In the genomic region with DNA sequence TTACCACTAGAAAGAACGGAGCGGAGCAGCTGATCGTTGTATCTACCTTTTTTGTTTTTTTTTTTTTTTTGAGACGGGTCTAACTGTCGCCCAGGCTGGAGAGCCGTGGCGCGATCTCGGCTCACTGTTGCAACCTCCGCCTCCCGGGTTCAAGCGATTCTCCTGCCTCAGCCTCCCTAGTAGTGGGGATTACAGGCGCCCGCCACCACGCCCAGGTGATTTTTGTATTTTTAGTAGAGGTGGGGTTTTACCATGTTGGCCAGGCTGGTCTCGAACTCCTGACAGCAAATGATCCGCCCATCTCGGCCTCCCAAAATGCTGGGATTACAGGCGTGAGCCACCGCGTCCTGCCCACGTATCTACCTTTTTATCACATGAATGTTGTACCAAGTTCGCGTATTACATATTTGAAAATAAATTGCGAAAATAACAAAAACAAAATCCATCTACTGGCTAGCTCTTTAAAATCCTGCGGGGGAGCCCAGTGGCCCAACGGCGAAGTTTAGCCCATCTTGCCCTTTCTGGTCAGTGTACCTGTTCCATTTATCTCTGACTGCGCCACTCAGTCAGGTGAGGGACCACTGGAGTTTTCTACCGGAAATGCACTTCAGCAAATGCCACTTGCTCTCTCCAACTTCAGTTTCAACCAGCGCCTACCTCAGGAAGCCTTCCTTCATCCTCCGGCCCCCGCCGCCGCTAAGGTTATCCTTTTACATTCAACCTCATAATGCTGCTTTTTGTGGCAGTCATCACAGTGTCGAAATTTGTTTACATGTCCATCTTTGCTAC, we compare ENCODE assay signal across 8 cellular contexts. TPM values are rescaled to one million over a fixed set of nuclear protein-coding genes. Genes with fewer than 3 reads are reported as not detected.
DNase-seq lines count a peak whose midpoint lies in the region; ATAC-seq, FAIRE-seq and TF ChIP-seq lines count a peak whose summit lies in the region.

No MANE protein-coding gene starts in this region.

- intact Hi-C loops in activated CD4-positive, alpha-beta T cell treated with anti-CD3 and anti-CD28 coated beads, Interleukin-2, amount 10 ng/mL, durations not matched to agents 24 days and 14 days (cut with micrococcal nuclease), result loop anchor here (2.0 to 5.0 kb wide), 5 partner anchors 109 to 662 kb away; partner anchors contain the start of genes CTDSPL2 and GOLM2
- intact Hi-C loops in naive thymus-derived CD4-positive, alpha-beta T cell (cut with micrococcal nuclease), result loop anchor here (1.0 to 5.0 kb wide), 16 partner anchors 7 to 1428 kb away; partner anchors contain the start of genes B2M (in 1 of the 2), CTDSPL2 (in 1 of the 2), GOLM2 (in 1 of the 2) and PATL2 (in 1 of the 2)

- H3K36me3 ChIP-seq in BLaER1 treated with 17β-estradiol and CSF1 and Interleukin-3, amounts not matched to agents 10 nM and 100 nM, result peaks cover 14 to 31% (median 22%) of the 10 kb centered on the region in 11 experiments
- H3K36me3 ChIP-seq in endodermal cell (ENCODE audit: control insufficient read depth, insufficient read depth, low read length), result peaks cover 5% of the 10 kb centered on the region
- peaks cover 0 to 11% (median 0%) of the 10 kb centered on the region in 3 experiments for H3K36me3 ChIP-seq in naive thymus-derived CD4-positive, alpha-beta T cell (ENCODE audit: control insufficient read depth in 2 of 3, insufficient read depth in 3 of 3, low read length in 3 of 3)

- peaks cover 5 to 36% (median 26%) of the 10 kb centered on the region in 11 experiments; a peak in 21 of 22 replicates for H4K20me1 ChIP-seq in BLaER1 treated with 17β-estradiol and CSF1 and Interleukin-3, amounts not matched to agents 10 nM and 100 nM

- TF ChIP-seq CTCF in HFF-Myc (IDR thresholded peaks at IDR 0.05; ENCODE audit: low read depth, low read length, missing control alignments) (no peak), endodermal cell (conservative IDR thresholded peaks at IDR 0.05) (no peak)

- H3K36me3 Mint-ChIP-seq in activated CD4-positive, alpha-beta T cell treated with anti-CD3 and anti-CD28 coated beads, Interleukin-2, amount 10 ng/mL, durations not matched to agents 24 days and 14 days (ENCODE audit: low read depth), result peaks cover 39% of the 10 kb centered on the region
- H3K36me3 Mint-ChIP-seq in endodermal cell (ENCODE audit: low read depth), result peaks cover 33% of the 10 kb centered on the region
- H3K36me3 Mint-ChIP-seq in naive thymus-derived CD4-positive, alpha-beta T cell, result peaks cover 3 to 21% (median 8%) of the 10 kb centered on the region in 5 donors

- peak overlapping the region; percentile 79 to 96 (median 92) for H3K4me3 ChIP-seq in BLaER1 treated with 17β-estradiol and CSF1 and Interleukin-3, amounts not matched to agents 10 nM and 100 nM
- H3K4me3 ChIP-seq in HFF-Myc (replicated peaks; ENCODE audit: low read depth, low read length) (peak overlapping the region; percentile 91), endodermal cell (ENCODE audit: low read length) (peak overlapping the region; percentile 99)
- peak overlapping the region; percentile 96 for H3K4me3 ChIP-seq in naive thymus-derived CD4-positive, alpha-beta T cell (ENCODE audit: low read length)

- no peak for DNase-seq in HFF-Myc (ENCODE audit: extremely low read depth, low read depth)
- peak; percentile 81 for DNase-seq in activated CD4-positive, alpha-beta T cell treated with anti-CD3 and anti-CD28 coated beads, Interleukin-2, amount 10 ng/mL, durations not matched to agents 24 days and 14 days
- DNase-seq in endodermal cell, result peak; percentile 72
- DNase-seq in naive thymus-derived CD4-positive, alpha-beta T cell, result peak in 8 of 9 donors; percentile 19 to 47 (median 31)
- DNase-seq in urothelium cell line (ENCODE audit: low spot score), result peak; percentile 21
- DNase-seq in GOT3 (lab: John Stamatoyannopoulos, UW), result no peak

- CTCF ChIA-PET in naive thymus-derived CD4-positive, alpha-beta T cell (lab: Charles Lee), result interaction anchor here (0.6 kb wide), 1 partner anchor 15 kb away, joined by 4 read pairs; no protein-coding TSS in a partner anchor

- H3K4me2 ChIP-seq in BLaER1 treated with 17β-estradiol and CSF1 and Interleukin-3, amounts not matched to agents 10 nM and 100 nM, result peak overlapping the region; percentile 73 to 99 (median 91)

- H3K9me3 Mint-ChIP-seq in activated CD4-positive, alpha-beta T cell treated with anti-CD3 and anti-CD28 coated beads, Interleukin-2, amount 10 ng/mL, durations not matched to agents 24 days and 14 days, result no peaks in the 10 kb centered on the region
- H3K9me3 Mint-ChIP-seq in endodermal cell, result no peaks in the 10 kb centered on the region
- no peaks in the 10 kb centered on the region for H3K9me3 Mint-ChIP-seq in naive thymus-derived CD4-positive, alpha-beta T cell

- ATAC-seq in naive thymus-derived CD4-positive, alpha-beta T cell, result no peak
- no peak for ATAC-seq in GM21786 (IDR thresholded peaks at IDR 0.05; ENCODE audit: unreplicated experiment)

- WGBS in endodermal cell (ENCODE audit: insufficient coverage in 1 of 2, insufficient read length in 1 of 2), 2 experiments, result 63 to 67% methylated on average over 35 to 36 of the region's 36 CpGs

- H3K9me3 ChIP-seq in BLaER1 treated with 17β-estradiol and CSF1 and Interleukin-3, amounts not matched to agents 10 nM and 100 nM (replicated peaks in 1 of 11), result no peaks in the 10 kb centered on the region
- H3K9me3 ChIP-seq in endodermal cell (ENCODE audit: control insufficient read depth, low read length), result no peaks in the 10 kb centered on the region
- no peaks in the 10 kb centered on the region for H3K9me3 ChIP-seq in naive thymus-derived CD4-positive, alpha-beta T cell (ENCODE audit: control insufficient read depth in 2 of 3, low read length in 3 of 3)

- H3K4me1 ChIP-seq in BLaER1 treated with 17β-estradiol and CSF1 and Interleukin-3, amounts not matched to agents 10 nM and 100 nM, result peaks cover 24 to 46% (median 32%) of the 10 kb centered on the region in 10 experiments
- no peaks in the 10 kb centered on the region for H3K4me1 ChIP-seq in endodermal cell (ENCODE audit: control insufficient read depth, insufficient read depth, low read length)
- H3K4me1 ChIP-seq in naive thymus-derived CD4-positive, alpha-beta T cell (ENCODE audit: control insufficient read depth in 2 of 2, insufficient read depth in 2 of 2, low read length in 2 of 2), result peaks cover 15 to 18% of the 10 kb centered on the region in 2 donors

- H3K27ac ChIP-seq in BLaER1 treated with 17β-estradiol and CSF1 and Interleukin-3, amounts not matched to agents 10 nM and 100 nM, result peak overlapping the region; percentile 88 to 98 (median 95)
- H3K27ac ChIP-seq in endodermal cell (ENCODE audit: low read depth, low read length), result peak overlapping the region; percentile 72
- H3K27ac ChIP-seq in naive thymus-derived CD4-positive, alpha-beta T cell (ENCODE audit: low read depth, low read length), result peak overlapping the region; percentile 97

- peak overlapping the region; percentile 96 for H3K27ac Mint-ChIP-seq in activated CD4-positive, alpha-beta T cell treated with anti-CD3 and anti-CD28 coated beads, Interleukin-2, amount 10 ng/mL, durations not matched to agents 24 days and 14 days
- peak overlapping the region; percentile 79 for H3K27ac Mint-ChIP-seq in endodermal cell
- H3K27ac Mint-ChIP-seq in naive thymus-derived CD4-positive, alpha-beta T cell, result peak overlapping the region; percentile 87 to 96 (median 94)

- H3K4me3 Mint-ChIP-seq in activated CD4-positive, alpha-beta T cell treated with anti-CD3 and anti-CD28 coated beads, Interleukin-2, amount 10 ng/mL, durations not matched to agents 24 days and 14 days, result peak overlapping the region; percentile 84
- H3K4me3 Mint-ChIP-seq in endodermal cell, result peak overlapping the region; percentile 77
- H3K4me3 Mint-ChIP-seq in naive thymus-derived CD4-positive, alpha-beta T cell, result peak overlapping the region; percentile 83 to 98 (median 94)

- no peaks in the 10 kb centered on the region for H3K27me3 ChIP-seq in BLaER1 treated with 17β-estradiol and CSF1 and Interleukin-3, amounts not matched to agents 10 nM and 100 nM
- H3K27me3 ChIP-seq in endodermal cell (ENCODE audit: control insufficient read depth, insufficient read depth, low read length, poor library complexity, severe bottlenecking), result no peaks in the 10 kb centered on the region
- no peaks in the 10 kb centered on the region for H3K27me3 ChIP-seq in naive thymus-derived CD4-positive, alpha-beta T cell (ENCODE audit: control insufficient read depth in 2 of 2, insufficient read depth in 2 of 2, low read length in 2 of 2)

- peaks cover 30% of the 10 kb centered on the region for H3K4me1 Mint-ChIP-seq in activated CD4-positive, alpha-beta T cell treated with anti-CD3 and anti-CD28 coated beads, Interleukin-2, amount 10 ng/mL, durations not matched to agents 24 days and 14 days
- peaks cover 14% of the 10 kb centered on the region for H3K4me1 Mint-ChIP-seq in endodermal cell
- H3K4me1 Mint-ChIP-seq in naive thymus-derived CD4-positive, alpha-beta T cell, result peaks cover 21 to 52% (median 39%) of the 10 kb centered on the region in 7 donors

- FAIRE-seq in urothelium cell line (lab: Jason Lieb, UNC), result no peak

- POLR2A ChIA-PET in naive thymus-derived CD4-positive, alpha-beta T cell (lab: Charles Lee), result interaction anchor here (1.8 kb wide), 1 partner anchor 24 kb away, joined by 11 read pairs; no protein-coding TSS in a partner anchor

- H3K27me3 Mint-ChIP-seq in activated CD4-positive, alpha-beta T cell treated with anti-CD3 and anti-CD28 coated beads, Interleukin-2, amount 10 ng/mL, durations not matched to agents 24 days and 14 days, result no peaks in the 10 kb centered on the region
- no peaks in the 10 kb centered on the region for H3K27me3 Mint-ChIP-seq in endodermal cell (ENCODE audit: insufficient read depth)
- H3K27me3 Mint-ChIP-seq in naive thymus-derived CD4-positive, alpha-beta T cell, result no peaks in the 10 kb centered on the region

- H3K9ac ChIP-seq in BLaER1 treated with 17β-estradiol and CSF1 and Interleukin-3, amounts not matched to agents 10 nM and 100 nM, result peak overlapping the region; percentile 81 to 100 (median 96)
- H3K9ac ChIP-seq in endodermal cell (ENCODE audit: extremely low read depth, low read length, poor library complexity, severe bottlenecking), result peak overlapping the region; percentile 81

RNA-seq across cellular contexts. Expression of gene EIF3J, which starts 1.2 kb away (rescaled TPM):
- total RNA-seq in activated CD4-positive, alpha-beta T cell treated with anti-CD3 and anti-CD28 coated beads, Interleukin-2, amount 10 ng/mL, durations not matched to agents 24 days and 14 days, result 161 and 166 TPM in 2 replicates
- total RNA-seq in endodermal cell, result 10 to 100 TPM; 71.4 to 76.5 TPM
- 56.9 TPM for polyA plus RNA-seq in endodermal cell (2013, experiment 1 of 2)
- 56.8 TPM for polyA plus RNA-seq in endodermal cell (2013, experiment 2 of 2)
- total RNA-seq in naive thymus-derived CD4-positive, alpha-beta T cell, result 10 to 100 TPM; 52.9 to 83.4 (median 66.5) TPM
- polyA plus RNA-seq in naive thymus-derived CD4-positive, alpha-beta T cell, result 10 to 100 TPM; 19.3 to 22.7 TPM

Comparison
In these comparisons a context has a peak if more than half of its experiments do, and no peak if none do; other contexts are left out.
1. DNase-seq: peak in activated CD4-positive, alpha-beta T cell treated with anti-CD3 and anti-CD28 coated beads, Interleukin-2, amount 10 ng/mL, durations not matched to agents 24 days and 14 days (single experiment), endodermal cell (single experiment), naive thymus-derived CD4-positive, alpha-beta T cell (8 of 9) and urothelium cell line (single experiment); none in HFF-Myc (single experiment) and GOT3 (single experiment).
2. Peak in every context shown above with its lines, with median percentiles within 50 percentile points of each other: H3K27ac ChIP-seq, H3K4me3 ChIP-seq, H3K27ac Mint-ChIP-seq and H3K4me3 Mint-ChIP-seq.